ENCODE assay signal across 8 cellular contexts in the genomic region with DNA sequence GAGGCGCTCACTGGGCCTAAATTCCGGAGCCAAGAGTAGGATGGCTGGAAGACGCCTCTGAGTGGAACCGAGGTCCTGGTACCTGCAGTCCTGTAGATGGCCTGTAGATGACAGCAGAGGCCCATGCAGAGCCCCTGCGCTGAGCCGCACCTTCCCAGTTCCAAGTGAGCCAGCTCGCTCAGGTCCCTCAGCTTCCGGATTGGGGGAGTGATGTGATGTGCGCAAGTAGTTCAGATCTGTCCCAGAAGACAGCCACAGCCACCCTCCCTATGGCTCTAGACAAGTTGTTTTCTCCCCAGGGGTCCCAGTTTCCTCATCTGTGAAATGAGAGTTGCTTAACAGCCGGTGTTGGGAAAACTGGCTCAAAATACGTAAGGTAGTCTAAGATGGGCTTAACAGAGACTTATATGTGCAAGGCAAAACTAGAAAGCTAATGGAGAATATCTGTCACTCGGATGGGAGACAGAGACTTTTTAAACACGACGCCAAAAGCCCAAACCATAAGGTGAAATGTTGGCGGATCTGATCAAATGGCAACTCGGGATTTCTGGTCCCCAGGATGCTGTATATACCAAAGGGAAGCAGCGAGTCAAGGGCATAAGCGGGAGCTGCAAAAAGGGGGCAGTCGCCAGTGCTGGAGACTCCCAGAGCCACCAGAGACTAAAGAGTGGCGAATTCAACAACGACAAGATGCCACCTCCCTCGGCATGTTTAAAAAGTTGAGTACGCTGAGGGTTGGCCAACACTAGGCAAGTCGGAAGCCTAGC. TPM values are rescaled to one million over a fixed set of nuclear protein-coding genes. Genes with fewer than 3 reads are reported as not detected.
A peak's percentile ranks its signal among the peaks of the same experiment; 100 is the strongest.
DNase-seq lines count a peak whose midpoint lies in the region; ATAC-seq and TF ChIP-seq lines count a peak whose summit lies in the region.

No MANE protein-coding gene starts in this region.

- peak overlapping the region; percentile 84 for H3K27ac Mint-ChIP-seq in CD4-positive, alpha-beta T cell
- peak overlapping the region; percentile 93 for H3K27ac Mint-ChIP-seq in activated T-cell treated with anti-CD3 and anti-CD28 coated beads, Interleukin-2, amount 50 U/mL, for 72 hours
- peak overlapping the region; percentile 84 for H3K27ac Mint-ChIP-seq in stimulated activated effector memory CD8-positive, alpha-beta T cell treated with anti-CD3 and anti-CD28 coated beads, Interleukin-12 subunit alpha, Interleukin-12 subunit beta, amount 100 ng/mL, for 72 hours

- POLR2A ChIA-PET in CD4-positive, alpha-beta T cell (lab: Charles Lee) = interaction anchor here (0.6 to 20.8 kb wide), 23 partner anchors 10 to 1367 kb away, joined by 3 to 446 read pairs (median 3); a partner anchor contains a TSS

- H3K27ac ChIP-seq in CD4-positive, alpha-beta T cell (ENCODE audit: low read depth, low read length) = peak overlapping the region; percentile 52
- peak overlapping the region; percentile 83 to 97 (median 94) for H3K27ac ChIP-seq in Peyer's patch
- peak overlapping the region; percentile 90 to 97 (median 94) for H3K27ac ChIP-seq in esophagus squamous epithelium
- H3K27ac ChIP-seq in muscle layer of duodenum (ENCODE audit: low read length) = peak overlapping the region; percentile 24

- ATAC-seq in CD4-positive, alpha-beta T cell (ENCODE audit: poor library complexity) = peak; percentile 45
- ATAC-seq in GM19468 (IDR thresholded peaks at IDR 0.05; ENCODE audit: extremely low read depth, unreplicated experiment) = peak; percentile 23
- ATAC-seq in activated T-cell treated with anti-CD3 and anti-CD28 coated beads, Interleukin-2, amount 50 U/mL, for 72 hours (replicated peaks in 1 of 2) = peak; percentile 24 to 27
- ATAC-seq in stimulated activated effector memory CD8-positive, alpha-beta T cell treated with anti-CD3 and anti-CD28 coated beads, Interleukin-12 subunit alpha, Interleukin-12 subunit beta, amount 100 ng/mL, for 72 hours = peak; percentile 31

- H3K4me3 Mint-ChIP-seq in CD4-positive, alpha-beta T cell = peak overlapping the region; percentile 89
- peak overlapping the region; percentile 97 to 100 for H3K4me3 Mint-ChIP-seq in activated T-cell treated with anti-CD3 and anti-CD28 coated beads, Interleukin-2, amount 50 U/mL, for 72 hours
- peak overlapping the region; percentile 98 for H3K4me3 Mint-ChIP-seq in stimulated activated effector memory CD8-positive, alpha-beta T cell treated with anti-CD3 and anti-CD28 coated beads, Interleukin-12 subunit alpha, Interleukin-12 subunit beta, amount 100 ng/mL, for 72 hours

- peak; percentile 70 to 84 (median 74) for DNase-seq in CD4-positive, alpha-beta T cell
- DNase-seq in KG1 (lab: John Stamatoyannopoulos, UW) (peak; percentile 67), Peyer's patch (peak; percentile 83 to 94 (median 85)), esophagus squamous epithelium (lab: John Stamatoyannopoulos, UW) (no peak)
- DNase-seq in activated T-cell treated with anti-CD3 and anti-CD28 coated beads, Interleukin-2, amount 50 U/mL, for 72 hours = peak; percentile 82 to 86
- DNase-seq in stimulated activated effector memory CD8-positive, alpha-beta T cell treated with anti-CD3 and anti-CD28 coated beads, Interleukin-12 subunit alpha, Interleukin-12 subunit beta, amount 100 ng/mL, for 72 hours (ENCODE audit: low spot score in 2 of 2) = peak; percentile 66 to 90

- intact Hi-C loops in CD4-positive, alpha-beta T cell (cut with DNase I, micrococcal nuclease) = loop anchor here (1.0 to 10.0 kb wide), 15 partner anchors 36 to 1186 kb away; a partner anchor contains a TSS
- intact Hi-C loops in esophagus squamous epithelium (cut with DNase I) = no loop called here

- 0 to 1% methylated on average over 17 to 18 of the region's 24 CpGs for WGBS in esophagus squamous epithelium, 2 donors

- TF ChIP-seq CTCF in CD4-positive, alpha-beta T cell (IDR thresholded peaks at IDR 0.05) = peak; percentile 99
- peak; percentile 95 to 100 (median 99) for TF ChIP-seq CTCF in Peyer's patch (IDR thresholded peaks at IDR 0.05)
- TF ChIP-seq CTCF in esophagus squamous epithelium (IDR thresholded peaks at IDR 0.05) = peak; percentile 94 to 100 (median 98)

- no peaks in the 10 kb centered on the region for H3K9me3 Mint-ChIP-seq in CD4-positive, alpha-beta T cell
- H3K9me3 Mint-ChIP-seq in activated T-cell treated with anti-CD3 and anti-CD28 coated beads, Interleukin-2, amount 50 U/mL, for 72 hours = no peaks in the 10 kb centered on the region
- H3K9me3 Mint-ChIP-seq in stimulated activated effector memory CD8-positive, alpha-beta T cell treated with anti-CD3 and anti-CD28 coated beads, Interleukin-12 subunit alpha, Interleukin-12 subunit beta, amount 100 ng/mL, for 72 hours = no peaks in the 10 kb centered on the region

- H3K36me3 Mint-ChIP-seq in CD4-positive, alpha-beta T cell (ENCODE audit: low read depth) = peaks cover 4% of the 10 kb centered on the region
- peaks cover 14 to 24% of the 10 kb centered on the region in 2 donors for H3K36me3 Mint-ChIP-seq in activated T-cell treated with anti-CD3 and anti-CD28 coated beads, Interleukin-2, amount 50 U/mL, for 72 hours (ENCODE audit: insufficient read depth in 2 of 2)
- peaks cover 74% of the 10 kb centered on the region for H3K36me3 Mint-ChIP-seq in stimulated activated effector memory CD8-positive, alpha-beta T cell treated with anti-CD3 and anti-CD28 coated beads, Interleukin-12 subunit alpha, Interleukin-12 subunit beta, amount 100 ng/mL, for 72 hours

- H3K9me3 ChIP-seq in CD4-positive, alpha-beta T cell (ENCODE audit: control insufficient read depth, low read length) = no peaks in the 10 kb centered on the region
- H3K9me3 ChIP-seq in Peyer's patch = no peaks in the 10 kb centered on the region
- H3K9me3 ChIP-seq in esophagus squamous epithelium = no peaks in the 10 kb centered on the region
- no peaks in the 10 kb centered on the region for H3K9me3 ChIP-seq in muscle layer of duodenum (ENCODE audit: control insufficient read depth in 1 of 2, low read length in 2 of 2)

- CTCF ChIA-PET in CD4-positive, alpha-beta T cell (lab: Charles Lee) = interaction anchor here (0.6 to 9.7 kb wide), 44 partner anchors 8 to 1436 kb away, joined by 3 to 234 read pairs (median 4); a partner anchor contains a TSS

- peaks cover 65% of the 10 kb centered on the region for H3K4me1 Mint-ChIP-seq in CD4-positive, alpha-beta T cell (ENCODE audit: low read depth)
- peaks cover 65% of the 10 kb centered on the region for H3K4me1 Mint-ChIP-seq in activated T-cell treated with anti-CD3 and anti-CD28 coated beads, Interleukin-2, amount 50 U/mL, for 72 hours (ENCODE audit: low read depth)
- peaks cover 75% of the 10 kb centered on the region for H3K4me1 Mint-ChIP-seq in stimulated activated effector memory CD8-positive, alpha-beta T cell treated with anti-CD3 and anti-CD28 coated beads, Interleukin-12 subunit alpha, Interleukin-12 subunit beta, amount 100 ng/mL, for 72 hours

- no peaks in the 10 kb centered on the region for H3K27me3 ChIP-seq in CD4-positive, alpha-beta T cell (ENCODE audit: control insufficient read depth, insufficient read depth, low read length)
- H3K27me3 ChIP-seq in Peyer's patch (no peaks in the 10 kb centered on the region), esophagus squamous epithelium (no peaks in the 10 kb centered on the region), muscle layer of duodenum (ENCODE audit: low read depth, low read length) (no peaks in the 10 kb centered on the region)

- H3K27me3 Mint-ChIP-seq in CD4-positive, alpha-beta T cell = no peaks in the 10 kb centered on the region
- H3K27me3 Mint-ChIP-seq in activated T-cell treated with anti-CD3 and anti-CD28 coated beads, Interleukin-2, amount 50 U/mL, for 72 hours (ENCODE audit: low read depth) = no peaks in the 10 kb centered on the region

- H3K36me3 ChIP-seq in Peyer's patch (no peaks in the 10 kb centered on the region), esophagus squamous epithelium (no peaks in the 10 kb centered on the region), muscle layer of duodenum (ENCODE audit: control insufficient read depth in 1 of 2, insufficient read depth in 2 of 2, low read length in 2 of 2) (no peaks in the 10 kb centered on the region)

- H3K4me3 ChIP-seq in Peyer's patch (peak overlapping the region; percentile 69 to 99 (median 91)), esophagus squamous epithelium (peak overlapping the region; percentile 74 to 97 (median 86)), muscle layer of duodenum (ENCODE audit: low read depth in 1 of 2, low read length in 2 of 2) (peak overlapping the region; percentile 78 to 81)

- TF ChIP-seq POLR2A in Peyer's patch (IDR thresholded peaks at IDR 0.05) = no peak
- no peak for TF ChIP-seq POLR2A in esophagus squamous epithelium (IDR thresholded peaks at IDR 0.05)

- H3K4me1 ChIP-seq in Peyer's patch (peaks cover 0 to 43% (median 16%) of the 10 kb centered on the region in 4 donors), esophagus squamous epithelium (peaks cover 24 to 84% (median 44%) of the 10 kb centered on the region in 3 donors), muscle layer of duodenum (ENCODE audit: control insufficient read depth in 1 of 2, insufficient read depth in 2 of 2, low read length in 2 of 2) (peaks cover 16 to 21% of the 10 kb centered on the region in 2 donors)

RNA-seq across cellular contexts. Expression of a gene that starts 0.8 kb away (rescaled TPM):
- total RNA-seq in CD4-positive, alpha-beta T cell = 10 to 100 TPM; 16.4 to 16.6 TPM
- total RNA-seq in Peyer's patch (10 to 100 TPM; 25.6 to 44.0 (median 30.0) TPM), esophagus squamous epithelium (10 to 100 TPM; 46.5 to 65.6 (median 52.3) TPM)
- total RNA-seq in activated T-cell treated with anti-CD3 and anti-CD28 coated beads, Interleukin-2, amount 50 U/mL, for 72 hours = 100 to 1,000 TPM; 116 to 129 TPM

RNA-seq across cellular contexts. Expression of a gene that starts 4.6 kb away (rescaled TPM):
- 1 to 10 TPM; 3.5 to 3.7 TPM for total RNA-seq in CD4-positive, alpha-beta T cell
- total RNA-seq in Peyer's patch = 10 to 100 TPM in 3 of 4 donors, 1 to 10 TPM in 1; 9.7 to 13.5 (median 10.9) TPM
- 100 to 1,000 TPM; 242 to 271 TPM for total RNA-seq in activated T-cell treated with anti-CD3 and anti-CD28 coated beads, Interleukin-2, amount 50 U/mL, for 72 hours
- 10 to 100 TPM in 1 of 4 donors, 1 to 10 TPM in 3; 3.1 to 11.1 (median 6.8) TPM for total RNA-seq in esophagus squamous epithelium

RNA-seq across cellular contexts. Expression of a gene that starts 46.9 kb away (rescaled TPM):
- total RNA-seq in CD4-positive, alpha-beta T cell = 10 to 100 TPM; 12.4 to 14.6 TPM
- total RNA-seq in Peyer's patch (10 to 100 TPM in 3 of 4 donors, 1 to 10 TPM in 1; 8.6 to 15.3 (median 12.5) TPM), esophagus squamous epithelium (10 to 100 TPM in 1 of 4 donors, 1 to 10 TPM in 3; 4.4 to 11.8 (median 4.9) TPM)
- total RNA-seq in activated T-cell treated with anti-CD3 and anti-CD28 coated beads, Interleukin-2, amount 50 U/mL, for 72 hours = 10 to 100 TPM; 54.5 to 64.6 TPM

RNA-seq across cellular contexts. Expression of a gene that starts 48.6 kb away (rescaled TPM):
- 1 to 10 TPM; 3.9 to 5.2 TPM for total RNA-seq in CD4-positive, alpha-beta T cell
- total RNA-seq in Peyer's patch (10 to 100 TPM in 1 of 4 donors, 1 to 10 TPM in 2, not detected in 1; 1.1 to 26.4 (median 3.2) TPM), esophagus squamous epithelium (1 to 10 TPM in 2 of 4 donors, under 1 TPM in 2; 0.15 to 3.2 (median 1.2) TPM)
- total RNA-seq in activated T-cell treated with anti-CD3 and anti-CD28 coated beads, Interleukin-2, amount 50 U/mL, for 72 hours = 10 to 100 TPM; 22.7 to 32.5 TPM

RNA-seq across cellular contexts. Expression of a gene that starts 58.5 kb away (rescaled TPM):
- 1 to 10 TPM in 1 of 2 experiments, under 1 TPM in 1; 0.93 to 1.1 TPM for total RNA-seq in CD4-positive, alpha-beta T cell
- under 1 TPM in 3 of 4 donors, not detected in 1; 0.28 to 0.83 (median 0.40) TPM for total RNA-seq in Peyer's patch
- 1 to 10 TPM; 7.2 to 9.7 TPM for total RNA-seq in activated T-cell treated with anti-CD3 and anti-CD28 coated beads, Interleukin-2, amount 50 U/mL, for 72 hours
- 1 to 10 TPM in 3 of 4 donors, under 1 TPM in 1; 0.92 to 1.7 (median 1.4) TPM for total RNA-seq in esophagus squamous epithelium

Comparison
In these comparisons a context has a peak if more than half of its experiments do, and no peak if none do; other contexts are left out.
1. H3K27ac ChIP-seq: peak in every context shown above with its lines; median percentile 94 in Peyer's patch; 94 in esophagus squamous epithelium; 52 in CD4-positive, alpha-beta T cell; 24 in muscle layer of duodenum.
2. RNA of a gene that starts 4.6 kb away (total RNA-seq): 242 to 271 TPM in activated T-cell treated with anti-CD3 and anti-CD28 coated beads, Interleukin-2, amount 50 U/mL, for 72 hours; 9.7 to 13.5 TPM in Peyer's patch, 3.1 to 11.1 TPM in esophagus squamous epithelium and 3.5 to 3.7 TPM in CD4-positive, alpha-beta T cell; every median in the first group is over 10 times any median in the second.
3. Peak in every context shown above with its lines, with median percentiles within 50 percentile points of each other: ATAC-seq, H3K27ac Mint-ChIP-seq, H3K4me3 Mint-ChIP-seq, CTCF ChIP-seq and H3K4me3 ChIP-seq.